ENCODE assay signal across 32 cellular contexts in genomic region chr1:106613861-106614260, GRCh38.
"Had no signal": no experiment of that assay in that cellular context is flagged by ENCODE, and none has a peak within 500 bp of the region (broad histone marks: within the 10 kb centered on the region; RNA-seq: fewer than 3 reads in every experiment).

No MANE protein-coding gene starts in this region.

- FAIRE-seq: bronchial epithelial cell, colon, endometrium, keratinocyte, pancreas had no signal

- H3K9me3 ChIP-seq: pancreas, prostate gland, thyroid gland, upper lobe of right lung had no signal

- H3K4me2 ChIP-seq: smooth muscle cell had no signal

- ATAC-seq: left colon; pancreas; stimulated activated memory B cell treated with anti-CD40 and anti-IgM and Interleukin-4, amounts not matched to agents 10 μg/mL and 1 μg/mL and 100 μg/mL, for 72 hours; upper lobe of right lung had no signal

- H3K4me1 ChIP-seq: pancreas, prostate gland, stomach, thyroid gland, upper lobe of right lung had no signal

- H3K36me3 ChIP-seq: pancreas, prostate gland, stomach, thyroid gland, upper lobe of right lung had no signal

- H3K4me3 ChIP-seq: pancreas, prostate gland, smooth muscle cell, stomach, thyroid gland, upper lobe of right lung had no signal

- H3K27ac ChIP-seq: epithelial cell of prostate, pancreas, prostate gland, stomach, thyroid gland, upper lobe of right lung, VCaP had no signal

- DNase-seq: activated CD4-positive, alpha-beta T cell treated with anti-CD3 and anti-CD28 coated beads for 4 hours; activated CD4-positive, alpha-beta T cell treated with anti-CD3 and anti-CD28 coated beads, Interleukin-2, amount 50 U/mL, for 4 hours; activated CD8-positive, alpha-beta memory T cell treated with anti-CD3 and anti-CD28 coated beads for 24 hours; activated effector memory CD4-positive, alpha-beta T cell treated with Interleukin-2 at 50 U/mL for 16 hours; activated naive CD4-positive, alpha-beta T cell treated with Interleukin-2 at 50 U/mL for 16 hours; anterior cingulate cortex; dermis blood vessel endothelial cell; effector CD4-positive, alpha-beta T cell; foreskin melanocyte; left colon; mammary epithelial cell; naive B cell; nephron progenitor cell; nucleus accumbens; pancreas; retina; stimulated activated CD4-positive, alpha-beta T cell treated with anti-CD3 and anti-CD28 coated beads, Interleukin-1b, Interleukin-23, amount 100 ng/mL, for 48 hours; stimulated activated CD4-positive, alpha-beta T cell treated with anti-CD3 and anti-CD28 coated beads, Interleukin-4, amount 100 ng/mL, for 4 hours; stimulated activated CD8-positive, alpha-beta memory T cell treated with anti-CD3 and anti-CD28 coated beads, Interleukin-4, amount 100 ng/mL, for 48 hours; stomach; T-helper 1 cell; thyroid gland; upper lobe of right lung had no signal

- H3K27me3 ChIP-seq: pancreas, stomach, thyroid gland, upper lobe of right lung had no signal
